In the genomic region with DNA sequence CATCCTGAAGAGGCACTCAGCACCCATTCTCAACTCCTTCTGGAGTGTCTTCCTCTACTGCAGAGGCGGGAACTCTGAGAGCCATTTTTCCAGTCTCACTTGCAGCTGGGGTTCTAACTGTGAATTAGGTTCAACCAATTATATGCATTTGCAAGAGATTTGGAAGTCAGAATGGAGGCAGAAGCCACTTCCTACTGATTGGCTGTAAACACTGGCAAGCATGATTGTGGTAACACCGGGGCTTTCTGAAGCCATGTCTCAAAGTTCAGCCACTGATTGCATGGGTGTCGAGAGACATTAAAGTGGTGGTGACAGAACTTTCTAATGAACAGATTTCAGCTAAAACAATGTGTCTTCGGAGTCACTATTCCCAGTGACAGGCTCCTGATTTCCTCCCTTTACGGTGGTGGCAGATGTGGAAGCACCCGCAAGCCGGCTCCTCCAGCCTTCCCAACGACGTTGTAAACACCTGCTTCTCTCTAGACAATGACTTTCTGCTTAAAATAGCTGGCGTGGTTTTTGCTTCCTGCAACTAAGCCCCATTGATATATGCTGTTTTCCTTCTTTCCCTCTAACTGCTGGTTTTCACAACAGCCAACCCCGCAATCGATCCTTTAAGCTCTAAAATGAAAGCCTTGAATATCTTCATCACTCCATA, we compare ENCODE assay signal across 8 cellular contexts.
A peak's percentile ranks its signal among the peaks of the same experiment; 100 is the strongest.
DNase-seq lines count a peak whose midpoint lies in the region; ATAC-seq and TF ChIP-seq lines count a peak whose summit lies in the region.

No MANE protein-coding gene starts in this region.

- peak; percentile 4 for DNase-seq in NCI-H748 treated with DMSO at 0.1 percent for 48 hours (lab: John Stamatoyannopoulos, UW)
- peak; percentile 12 for DNase-seq in kidney tubule cell (ENCODE audit: low spot score)
- no peak for DNase-seq in foreskin fibroblast
- DNase-seq in H4 (ENCODE audit: low spot score): no peak
- no peak for DNase-seq in SKM-1 treated with dmso at 0.1 percent for 144 hours (lab: John Stamatoyannopoulos, UW; ENCODE audit: unreplicated experiment)

- no peaks in the 10 kb centered on the region for H3K27me3 ChIP-seq in ACC112 (ENCODE audit: insufficient read depth, low read length)

- peak; percentile 31 for ATAC-seq in GM19395 (IDR thresholded peaks at IDR 0.05; ENCODE audit: unreplicated experiment)
- ATAC-seq in GM18907 (IDR thresholded peaks at IDR 0.05; ENCODE audit: unreplicated experiment): no peak

- H3K36me3 ChIP-seq in ACC112 (ENCODE audit: insufficient read depth, low read length): peaks cover 6% of the 10 kb centered on the region; the same call in 1 of the 2 replicates

- no peak for TF ChIP-seq CTCF in foreskin fibroblast (IDR thresholded peaks at IDR 0.05; ENCODE audit: low read depth, low read length)

- peak overlapping the region; percentile 86 for H3K27ac ChIP-seq in ACC112 (ENCODE audit: low read depth, low read length)

- H3K4me3 ChIP-seq in ACC112 (ENCODE audit: low read depth, low read length): no peak overlapping the region; the same call in 1 of the 2 replicates
- H3K4me3 ChIP-seq in foreskin fibroblast (ENCODE audit: low read depth in 1 of 2, low read length in 2 of 2): no peak overlapping the region

- H2AFZ ChIP-seq in ACC112 (ENCODE audit: low read length, unreplicated experiment): no peak overlapping the region

- H3K4me1 ChIP-seq in ACC112 (ENCODE audit: control insufficient read depth, insufficient read depth, low read length, unreplicated experiment): peaks cover 36% of the 10 kb centered on the region

- no peaks in the 10 kb centered on the region for H3K79me2 ChIP-seq in ACC112 (ENCODE audit: control insufficient read depth, insufficient read depth, low read length, unreplicated experiment)

Comparison
In these comparisons a context has a peak if more than half of its experiments do, and no peak if none do; other contexts are left out.
1. DNase-seq: peak in NCI-H748 treated with DMSO at 0.1 percent for 48 hours (single experiment) and kidney tubule cell (single experiment); none in foreskin fibroblast (0 of 2), H4 (single experiment) and SKM-1 treated with dmso at 0.1 percent for 144 hours (single experiment).